ENCODE assay signal across 1 cellular context in the genomic region with DNA sequence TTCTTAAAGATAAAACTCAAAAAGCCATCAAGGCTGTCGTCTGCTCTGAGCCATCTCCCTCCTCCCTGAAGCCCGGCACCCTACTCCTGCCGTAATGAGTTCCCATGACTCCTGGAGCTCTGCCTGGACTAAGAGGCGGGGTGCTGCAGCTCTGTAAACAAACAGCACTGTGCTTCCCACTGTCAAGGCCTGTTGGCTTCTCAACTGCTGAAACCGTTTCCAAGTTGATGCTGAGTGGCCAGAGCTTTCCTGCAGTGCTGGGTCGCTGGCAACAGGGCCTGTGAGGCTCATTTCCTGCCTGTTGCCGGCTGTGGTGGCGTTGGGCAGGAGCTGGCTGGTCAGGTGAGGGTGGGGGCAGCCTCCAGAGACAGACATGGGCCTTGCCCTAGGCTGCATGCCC.
TF ChIP-seq lines count a peak whose summit lies in the region.

No MANE protein-coding gene starts in this region.

TF ChIP-seq in HepG2, 621 proteins besides CTCF, POLR2A, EP300 and RAD21 (continued from another document and continues in another):
- TF ChIP-seq, protein P1, sequence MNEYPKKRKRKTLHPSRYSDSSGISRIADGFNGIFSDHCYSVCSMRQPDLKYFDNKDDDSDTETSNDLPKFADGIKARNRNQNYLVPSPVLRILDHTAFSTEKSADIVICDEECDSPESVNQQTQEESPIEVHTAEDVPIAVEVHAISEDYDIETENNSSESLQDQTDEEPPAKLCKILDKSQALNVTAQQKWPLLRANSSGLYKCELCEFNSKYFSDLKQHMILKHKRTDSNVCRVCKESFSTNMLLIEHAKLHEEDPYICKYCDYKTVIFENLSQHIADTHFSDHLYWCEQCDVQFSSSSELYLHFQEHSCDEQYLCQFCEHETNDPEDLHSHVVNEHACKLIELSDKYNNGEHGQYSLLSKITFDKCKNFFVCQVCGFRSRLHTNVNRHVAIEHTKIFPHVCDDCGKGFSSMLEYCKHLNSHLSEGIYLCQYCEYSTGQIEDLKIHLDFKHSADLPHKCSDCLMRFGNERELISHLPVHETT (CRISPR knock-in tag; conservative IDR thresholded peaks at IDR 0.05), result no peak
- TF ChIP-seq GABPB1 (CRISPR knock-in tag; IDR thresholded peaks at IDR 0.05), result no peak
- TF ChIP-seq SRY (CRISPR knock-in tag; IDR thresholded peaks at IDR 0.05), result no peak
- TF ChIP-seq, protein P2, sequence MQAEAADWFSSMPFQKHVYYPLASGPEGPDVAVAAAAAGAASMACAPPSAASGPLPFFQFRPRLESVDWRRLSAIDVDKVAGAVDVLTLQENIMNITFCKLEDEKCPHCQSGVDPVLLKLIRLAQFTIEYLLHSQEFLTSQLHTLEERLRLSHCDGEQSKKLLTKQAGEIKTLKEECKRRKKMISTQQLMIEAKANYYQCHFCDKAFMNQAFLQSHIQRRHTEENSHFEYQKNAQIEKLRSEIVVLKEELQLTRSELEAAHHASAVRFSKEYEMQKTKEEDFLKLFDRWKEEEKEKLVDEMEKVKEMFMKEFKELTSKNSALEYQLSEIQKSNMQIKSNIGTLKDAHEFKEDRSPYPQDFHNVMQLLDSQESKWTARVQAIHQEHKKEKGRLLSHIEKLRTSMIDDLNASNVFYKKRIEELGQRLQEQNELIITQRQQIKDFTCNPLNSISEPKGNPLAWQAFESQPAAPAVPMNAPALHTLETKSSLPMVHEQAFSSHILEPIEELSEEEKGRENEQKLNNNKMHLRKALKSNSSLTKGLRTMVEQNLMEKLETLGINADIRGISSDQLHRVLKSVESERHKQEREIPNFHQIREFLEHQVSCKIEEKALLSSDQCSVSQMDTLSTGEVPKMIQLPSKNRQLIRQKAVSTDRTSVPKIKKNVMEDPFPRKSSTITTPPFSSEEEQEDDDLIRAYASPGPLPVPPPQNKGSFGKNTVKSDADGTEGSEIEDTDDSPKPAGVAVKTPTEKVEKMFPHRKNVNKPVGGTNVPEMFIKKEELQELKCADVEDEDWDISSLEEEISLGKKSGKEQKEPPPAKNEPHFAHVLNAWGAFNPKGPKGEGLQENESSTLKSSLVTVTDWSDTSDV (CRISPR knock-in tag; IDR thresholded peaks at IDR 0.05), result no peak
- TF ChIP-seq, protein P3, sequence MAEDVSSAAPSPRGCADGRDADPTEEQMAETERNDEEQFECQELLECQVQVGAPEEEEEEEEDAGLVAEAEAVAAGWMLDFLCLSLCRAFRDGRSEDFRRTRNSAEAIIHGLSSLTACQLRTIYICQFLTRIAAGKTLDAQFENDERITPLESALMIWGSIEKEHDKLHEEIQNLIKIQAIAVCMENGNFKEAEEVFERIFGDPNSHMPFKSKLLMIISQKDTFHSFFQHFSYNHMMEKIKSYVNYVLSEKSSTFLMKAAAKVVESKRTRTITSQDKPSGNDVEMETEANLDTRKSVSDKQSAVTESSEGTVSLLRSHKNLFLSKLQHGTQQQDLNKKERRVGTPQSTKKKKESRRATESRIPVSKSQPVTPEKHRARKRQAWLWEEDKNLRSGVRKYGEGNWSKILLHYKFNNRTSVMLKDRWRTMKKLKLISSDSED (CRISPR knock-in tag; IDR thresholded peaks at IDR 0.05), result no peak
- TF ChIP-seq TAF15 (IDR thresholded peaks at IDR 0.05; ENCODE audit: low read depth, low read length, poor library complexity, severe bottlenecking), result no peak
- no peak for TF ChIP-seq SRSF4 (IDR thresholded peaks at IDR 0.05; ENCODE audit: low read depth, low read length, poor library complexity, severe bottlenecking)
- TF ChIP-seq RARG (CRISPR knock-in tag; IDR thresholded peaks at IDR 0.05; ENCODE audit: low read depth), result no peak
- no peak for TF ChIP-seq ZNF24 (IDR thresholded peaks at IDR 0.05)
- no peak for TF ChIP-seq NCOR1 (IDR thresholded peaks at IDR 0.05; ENCODE audit: borderline replicate concordance, low read length)
- TF ChIP-seq, protein P4, sequence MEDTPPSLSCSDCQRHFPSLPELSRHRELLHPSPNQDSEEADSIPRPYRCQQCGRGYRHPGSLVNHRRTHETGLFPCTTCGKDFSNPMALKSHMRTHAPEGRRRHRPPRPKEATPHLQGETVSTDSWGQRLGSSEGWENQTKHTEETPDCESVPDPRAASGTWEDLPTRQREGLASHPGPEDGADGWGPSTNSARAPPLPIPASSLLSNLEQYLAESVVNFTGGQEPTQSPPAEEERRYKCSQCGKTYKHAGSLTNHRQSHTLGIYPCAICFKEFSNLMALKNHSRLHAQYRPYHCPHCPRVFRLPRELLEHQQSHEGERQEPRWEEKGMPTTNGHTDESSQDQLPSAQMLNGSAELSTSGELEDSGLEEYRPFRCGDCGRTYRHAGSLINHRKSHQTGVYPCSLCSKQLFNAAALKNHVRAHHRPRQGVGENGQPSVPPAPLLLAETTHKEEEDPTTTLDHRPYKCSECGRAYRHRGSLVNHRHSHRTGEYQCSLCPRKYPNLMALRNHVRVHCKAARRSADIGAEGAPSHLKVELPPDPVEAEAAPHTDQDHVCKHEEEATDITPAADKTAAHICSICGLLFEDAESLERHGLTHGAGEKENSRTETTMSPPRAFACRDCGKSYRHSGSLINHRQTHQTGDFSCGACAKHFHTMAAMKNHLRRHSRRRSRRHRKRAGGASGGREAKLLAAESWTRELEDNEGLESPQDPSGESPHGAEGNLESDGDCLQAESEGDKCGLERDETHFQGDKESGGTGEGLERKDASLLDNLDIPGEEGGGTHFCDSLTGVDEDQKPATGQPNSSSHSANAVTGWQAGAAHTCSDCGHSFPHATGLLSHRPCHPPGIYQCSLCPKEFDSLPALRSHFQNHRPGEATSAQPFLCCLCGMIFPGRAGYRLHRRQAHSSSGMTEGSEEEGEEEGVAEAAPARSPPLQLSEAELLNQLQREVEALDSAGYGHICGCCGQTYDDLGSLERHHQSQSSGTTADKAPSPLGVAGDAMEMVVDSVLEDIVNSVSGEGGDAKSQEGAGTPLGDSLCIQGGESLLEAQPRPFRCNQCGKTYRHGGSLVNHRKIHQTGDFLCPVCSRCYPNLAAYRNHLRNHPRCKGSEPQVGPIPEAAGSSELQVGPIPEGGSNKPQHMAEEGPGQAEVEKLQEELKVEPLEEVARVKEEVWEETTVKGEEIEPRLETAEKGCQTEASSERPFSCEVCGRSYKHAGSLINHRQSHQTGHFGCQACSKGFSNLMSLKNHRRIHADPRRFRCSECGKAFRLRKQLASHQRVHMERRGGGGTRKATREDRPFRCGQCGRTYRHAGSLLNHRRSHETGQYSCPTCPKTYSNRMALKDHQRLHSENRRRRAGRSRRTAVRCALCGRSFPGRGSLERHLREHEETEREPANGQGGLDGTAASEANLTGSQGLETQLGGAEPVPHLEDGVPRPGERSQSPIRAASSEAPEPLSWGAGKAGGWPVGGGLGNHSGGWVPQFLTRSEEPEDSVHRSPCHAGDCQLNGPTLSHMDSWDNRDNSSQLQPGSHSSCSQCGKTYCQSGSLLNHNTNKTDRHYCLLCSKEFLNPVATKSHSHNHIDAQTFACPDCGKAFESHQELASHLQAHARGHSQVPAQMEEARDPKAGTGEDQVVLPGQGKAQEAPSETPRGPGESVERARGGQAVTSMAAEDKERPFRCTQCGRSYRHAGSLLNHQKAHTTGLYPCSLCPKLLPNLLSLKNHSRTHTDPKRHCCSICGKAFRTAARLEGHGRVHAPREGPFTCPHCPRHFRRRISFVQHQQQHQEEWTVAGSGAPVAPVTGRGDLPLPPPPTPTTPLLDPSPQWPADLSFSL (CRISPR knock-in tag; IDR thresholded peaks at IDR 0.05), result no peak
- no peak for TF ChIP-seq ZNF7 (CRISPR knock-in tag; IDR thresholded peaks at IDR 0.05)
- TF ChIP-seq ZNF589 (CRISPR knock-in tag; conservative IDR thresholded peaks at IDR 0.05), result no peak
- no peak for TF ChIP-seq ZNF354B (CRISPR knock-in tag; IDR thresholded peaks at IDR 0.05)
- no peak for TF ChIP-seq ZNF292 (CRISPR knock-in tag; IDR thresholded peaks at IDR 0.05; ENCODE audit: borderline replicate concordance, low read depth)
- no peak for TF ChIP-seq SMAD9 (CRISPR knock-in tag; IDR thresholded peaks at IDR 0.05)
- TF ChIP-seq SOX13 (IDR thresholded peaks at IDR 0.05), result no peak
- 0 out of 4 replicates have a peak, but pooled peaks of 1 of the 2 experiments have one; percentile 17 for TF ChIP-seq SOX13 (CRISPR knock-in tag; conservative IDR thresholded peaks at IDR 0.05 in 1 of 2, IDR thresholded peaks at IDR 0.05 in 1 of 2)
- TF ChIP-seq, protein P5, sequence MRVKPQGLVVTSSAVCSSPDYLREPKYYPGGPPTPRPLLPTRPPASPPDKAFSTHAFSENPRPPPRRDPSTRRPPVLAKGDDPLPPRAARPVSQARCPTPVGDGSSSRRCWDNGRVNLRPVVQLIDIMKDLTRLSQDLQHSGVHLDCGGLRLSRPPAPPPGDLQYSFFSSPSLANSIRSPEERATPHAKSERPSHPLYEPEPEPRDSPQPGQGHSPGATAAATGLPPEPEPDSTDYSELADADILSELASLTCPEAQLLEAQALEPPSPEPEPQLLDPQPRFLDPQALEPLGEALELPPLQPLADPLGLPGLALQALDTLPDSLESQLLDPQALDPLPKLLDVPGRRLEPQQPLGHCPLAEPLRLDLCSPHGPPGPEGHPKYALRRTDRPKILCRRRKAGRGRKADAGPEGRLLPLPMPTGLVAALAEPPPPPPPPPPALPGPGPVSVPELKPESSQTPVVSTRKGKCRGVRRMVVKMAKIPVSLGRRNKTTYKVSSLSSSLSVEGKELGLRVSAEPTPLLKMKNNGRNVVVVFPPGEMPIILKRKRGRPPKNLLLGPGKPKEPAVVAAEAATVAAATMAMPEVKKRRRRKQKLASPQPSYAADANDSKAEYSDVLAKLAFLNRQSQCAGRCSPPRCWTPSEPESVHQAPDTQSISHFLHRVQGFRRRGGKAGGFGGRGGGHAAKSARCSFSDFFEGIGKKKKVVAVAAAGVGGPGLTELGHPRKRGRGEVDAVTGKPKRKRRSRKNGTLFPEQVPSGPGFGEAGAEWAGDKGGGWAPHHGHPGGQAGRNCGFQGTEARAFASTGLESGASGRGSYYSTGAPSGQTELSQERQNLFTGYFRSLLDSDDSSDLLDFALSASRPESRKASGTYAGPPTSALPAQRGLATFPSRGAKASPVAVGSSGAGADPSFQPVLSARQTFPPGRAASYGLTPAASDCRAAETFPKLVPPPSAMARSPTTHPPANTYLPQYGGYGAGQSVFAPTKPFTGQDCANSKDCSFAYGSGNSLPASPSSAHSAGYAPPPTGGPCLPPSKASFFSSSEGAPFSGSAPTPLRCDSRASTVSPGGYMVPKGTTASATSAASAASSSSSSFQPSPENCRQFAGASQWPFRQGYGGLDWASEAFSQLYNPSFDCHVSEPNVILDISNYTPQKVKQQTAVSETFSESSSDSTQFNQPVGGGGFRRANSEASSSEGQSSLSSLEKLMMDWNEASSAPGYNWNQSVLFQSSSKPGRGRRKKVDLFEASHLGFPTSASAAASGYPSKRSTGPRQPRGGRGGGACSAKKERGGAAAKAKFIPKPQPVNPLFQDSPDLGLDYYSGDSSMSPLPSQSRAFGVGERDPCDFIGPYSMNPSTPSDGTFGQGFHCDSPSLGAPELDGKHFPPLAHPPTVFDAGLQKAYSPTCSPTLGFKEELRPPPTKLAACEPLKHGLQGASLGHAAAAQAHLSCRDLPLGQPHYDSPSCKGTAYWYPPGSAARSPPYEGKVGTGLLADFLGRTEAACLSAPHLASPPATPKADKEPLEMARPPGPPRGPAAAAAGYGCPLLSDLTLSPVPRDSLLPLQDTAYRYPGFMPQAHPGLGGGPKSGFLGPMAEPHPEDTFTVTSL (CRISPR knock-in tag; IDR thresholded peaks at IDR 0.05; ENCODE audit: borderline replicate concordance), result no peak
- no peak for TF ChIP-seq ZMYM3 (CRISPR knock-in tag; IDR thresholded peaks at IDR 0.05)
- TF ChIP-seq ZNF619 (CRISPR knock-in tag; IDR thresholded peaks at IDR 0.05), result no peak
- TF ChIP-seq, protein P6, sequence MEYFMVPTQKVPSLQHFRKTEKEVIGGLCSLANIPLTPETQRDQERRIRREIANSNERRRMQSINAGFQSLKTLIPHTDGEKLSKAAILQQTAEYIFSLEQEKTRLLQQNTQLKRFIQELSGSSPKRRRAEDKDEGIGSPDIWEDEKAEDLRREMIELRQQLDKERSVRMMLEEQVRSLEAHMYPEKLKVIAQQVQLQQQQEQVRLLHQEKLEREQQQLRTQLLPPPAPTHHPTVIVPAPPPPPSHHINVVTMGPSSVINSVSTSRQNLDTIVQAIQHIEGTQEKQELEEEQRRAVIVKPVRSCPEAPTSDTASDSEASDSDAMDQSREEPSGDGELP (IDR thresholded peaks at IDR 0.05; ENCODE audit: borderline replicate concordance, low read depth), result 0 out of 2 replicates have a peak, but pooled peaks have one; percentile 17
- 0 out of 2 replicates have a peak, but pooled peaks have one; percentile 34 for TF ChIP-seq MXD4 (CRISPR knock-in tag; IDR thresholded peaks at IDR 0.05)
- TF ChIP-seq STAG1 (CRISPR knock-in tag; IDR thresholded peaks at IDR 0.05), result no peak
- TF ChIP-seq ELF4 (CRISPR knock-in tag; IDR thresholded peaks at IDR 0.05; ENCODE audit: borderline replicate concordance), result no peak
- no peak for TF ChIP-seq ZNF605 (CRISPR knock-in tag; IDR thresholded peaks at IDR 0.05)
- TF ChIP-seq, protein P7, sequence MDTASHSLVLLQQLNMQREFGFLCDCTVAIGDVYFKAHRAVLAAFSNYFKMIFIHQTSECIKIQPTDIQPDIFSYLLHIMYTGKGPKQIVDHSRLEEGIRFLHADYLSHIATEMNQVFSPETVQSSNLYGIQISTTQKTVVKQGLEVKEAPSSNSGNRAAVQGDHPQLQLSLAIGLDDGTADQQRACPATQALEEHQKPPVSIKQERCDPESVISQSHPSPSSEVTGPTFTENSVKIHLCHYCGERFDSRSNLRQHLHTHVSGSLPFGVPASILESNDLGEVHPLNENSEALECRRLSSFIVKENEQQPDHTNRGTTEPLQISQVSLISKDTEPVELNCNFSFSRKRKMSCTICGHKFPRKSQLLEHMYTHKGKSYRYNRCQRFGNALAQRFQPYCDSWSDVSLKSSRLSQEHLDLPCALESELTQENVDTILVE (CRISPR knock-in tag; IDR thresholded peaks at IDR 0.05), result no peak
- no peak for TF ChIP-seq LCORL (IDR thresholded peaks at IDR 0.05)
- TF ChIP-seq LCORL (CRISPR knock-in tag; IDR thresholded peaks at IDR 0.05), result peak; percentile 19; the same call in 1 of the 2 replicates
- TF ChIP-seq, protein P8, sequence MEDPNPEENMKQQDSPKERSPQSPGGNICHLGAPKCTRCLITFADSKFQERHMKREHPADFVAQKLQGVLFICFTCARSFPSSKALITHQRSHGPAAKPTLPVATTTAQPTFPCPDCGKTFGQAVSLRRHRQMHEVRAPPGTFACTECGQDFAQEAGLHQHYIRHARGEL (CRISPR knock-in tag; IDR thresholded peaks at IDR 0.05), result no peak
- no peak for TF ChIP-seq ZNF746 (CRISPR knock-in tag; IDR thresholded peaks at IDR 0.05)
- TF ChIP-seq TBX2 (CRISPR knock-in tag; IDR thresholded peaks at IDR 0.05; ENCODE audit: borderline replicate concordance), result peak; percentile 53; the same call in 1 of the 2 replicates
- TF ChIP-seq RORA (CRISPR knock-in tag; IDR thresholded peaks at IDR 0.05), result no peak
- TF ChIP-seq ZNF468 (CRISPR knock-in tag; IDR thresholded peaks at IDR 0.05), result no peak
- TF ChIP-seq RFXAP (CRISPR knock-in tag; IDR thresholded peaks at IDR 0.05; ENCODE audit: borderline replicate concordance), result no peak
- TF ChIP-seq, protein P9, sequence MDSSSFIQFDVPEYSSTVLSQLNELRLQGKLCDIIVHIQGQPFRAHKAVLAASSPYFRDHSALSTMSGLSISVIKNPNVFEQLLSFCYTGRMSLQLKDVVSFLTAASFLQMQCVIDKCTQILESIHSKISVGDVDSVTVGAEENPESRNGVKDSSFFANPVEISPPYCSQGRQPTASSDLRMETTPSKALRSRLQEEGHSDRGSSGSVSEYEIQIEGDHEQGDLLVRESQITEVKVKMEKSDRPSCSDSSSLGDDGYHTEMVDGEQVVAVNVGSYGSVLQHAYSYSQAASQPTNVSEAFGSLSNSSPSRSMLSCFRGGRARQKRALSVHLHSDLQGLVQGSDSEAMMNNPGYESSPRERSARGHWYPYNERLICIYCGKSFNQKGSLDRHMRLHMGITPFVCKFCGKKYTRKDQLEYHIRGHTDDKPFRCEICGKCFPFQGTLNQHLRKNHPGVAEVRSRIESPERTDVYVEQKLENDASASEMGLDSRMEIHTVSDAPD (CRISPR knock-in tag; IDR thresholded peaks at IDR 0.05), result no peak
- TF ChIP-seq ZNF44 (CRISPR knock-in tag; IDR thresholded peaks at IDR 0.05), result no peak
- TF ChIP-seq RFX5 (IDR thresholded peaks at IDR 0.05; ENCODE audit: low read depth, low read length), result peak; percentile 90
